In the genomic region with DNA sequence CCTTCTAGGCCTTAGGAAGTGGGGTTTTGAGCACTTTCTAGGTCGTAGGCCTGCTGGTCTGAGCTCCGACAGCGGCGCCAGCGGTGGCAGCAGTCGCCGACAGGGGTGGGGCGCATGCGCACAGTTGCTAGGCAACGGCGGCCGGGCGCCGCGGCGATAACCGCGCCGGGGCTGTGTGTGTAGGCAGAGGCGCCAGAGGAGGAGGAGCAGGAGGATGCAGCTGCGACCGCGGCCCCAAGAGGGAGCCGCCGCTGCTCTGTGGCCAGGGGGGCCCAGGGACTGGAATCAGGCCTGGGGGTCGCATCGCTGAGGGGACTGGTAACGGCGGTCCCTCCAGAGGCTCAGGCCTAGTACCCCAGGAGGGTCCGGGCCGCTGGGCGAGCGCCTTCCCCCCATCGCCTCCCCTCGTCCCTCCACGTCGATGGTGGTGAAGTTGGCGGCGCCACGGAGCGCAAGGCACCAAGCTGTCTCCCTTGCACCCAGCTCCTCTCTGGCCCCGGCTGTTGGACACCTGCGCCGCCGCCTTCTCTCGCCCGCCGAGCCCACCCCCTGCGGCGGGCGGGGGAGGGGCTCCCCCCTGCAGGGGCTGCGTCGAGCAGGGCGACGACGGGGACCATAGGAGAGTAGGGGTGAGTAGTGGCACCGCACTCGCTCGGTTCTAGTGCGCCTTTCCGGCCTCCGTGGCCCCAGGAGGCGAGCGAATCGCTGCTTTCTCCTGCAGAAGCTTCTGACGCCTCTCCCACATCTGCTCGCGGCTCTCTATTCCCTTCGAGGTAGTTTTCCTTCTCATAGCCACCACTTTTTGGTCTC, we compare ENCODE assay signal across 8 cellular contexts. TPM values are rescaled to one million over a fixed set of nuclear protein-coding genes. Genes with fewer than 3 reads are reported as not detected.
DNase-seq lines count a peak whose midpoint lies in the region; ATAC-seq and TF ChIP-seq lines count a peak whose summit lies in the region.

A gene (plus strand): TSS at position 186 of the 810 bp plus-strand sequence.

- no peaks in the 10 kb centered on the region for H3K27me3 ChIP-seq in kidney epithelial cell (ENCODE audit: control insufficient read depth, insufficient read depth, low read length)

- H3K4me3 ChIP-seq in kidney epithelial cell (ENCODE audit: low read depth, low read length): peak within 1 kb of the TSS; percentile 62

- TF ChIP-seq CTCF in LNCAP (IDR thresholded peaks at IDR 0.05): peak; percentile 35; the same call in 1 of the 2 replicates
- peak; percentile 42 for TF ChIP-seq CTCF in kidney epithelial cell (IDR thresholded peaks at IDR 0.05; ENCODE audit: insufficient read depth, low read length, poor library complexity, severe bottlenecking)

- no peaks in the 10 kb centered on the region for H3K36me3 ChIP-seq in kidney epithelial cell (ENCODE audit: control insufficient read depth, insufficient read depth, low read length)

- ATAC-seq in GM21737 (IDR thresholded peaks at IDR 0.05; ENCODE audit: unreplicated experiment): peak; percentile 99

- peak; percentile 68 for DNase-seq in EL
- DNase-seq in activated CD4-positive, CD25-positive, alpha-beta regulatory T cell treated with anti-CD3 and anti-CD28 coated beads, Interleukin-2, amount 50 U/mL, for 16 hours (ENCODE audit: low read depth, low spot score): peak; percentile 43
- DNase-seq in cerebellar cortex (ENCODE audit: low spot score): peak; percentile 23
- peak; percentile 25 for DNase-seq in kidney epithelial cell (ENCODE audit: low read depth)
- DNase-seq in stimulated activated CD4-positive, alpha-beta T cell treated with anti-CD3 and anti-CD28 coated beads, Interleukin-15, amount 100 ng/mL, for 48 hours (ENCODE audit: low read depth in 2 of 2): peak; percentile 57 to 74
- DNase-seq in DMS153 (lab: John Stamatoyannopoulos, UW): no peak

RNA-seq across cellular contexts. Expression of the gene that starts here (rescaled TPM):
- total RNA-seq in kidney epithelial cell: 0.48 and 0.79 TPM in 2 replicates

Comparison
In these comparisons a context has a peak if more than half of its experiments do, and no peak if none do; other contexts are left out.
1. Peak in DNase-seq and H3K4me3 ChIP-seq in kidney epithelial cell; RNA of the gene not detected or under 1 TPM.